ENCODE assay signal across 1 cellular context in the genomic region with DNA sequence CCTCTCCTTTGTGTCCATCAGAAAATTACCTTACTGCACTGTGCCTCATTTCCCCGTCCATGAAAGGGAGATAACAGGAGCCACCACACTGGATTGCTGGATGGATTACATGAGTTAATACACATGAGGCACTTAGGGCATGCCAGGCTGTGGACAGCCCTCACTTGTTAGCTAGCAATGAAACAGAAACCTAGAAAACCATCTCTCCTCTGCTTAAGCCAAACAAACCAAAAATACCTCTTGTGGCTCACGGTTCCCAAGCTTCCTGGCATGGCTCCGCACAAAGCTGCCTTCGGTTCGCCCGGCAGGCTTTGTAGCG.
TF ChIP-seq lines count a peak whose summit lies in the region.

No MANE protein-coding gene starts in this region.

TF ChIP-seq in GM23338, 12 proteins besides CTCF, POLR2A, EP300 and RAD21:
- TF ChIP-seq, protein P1, sequence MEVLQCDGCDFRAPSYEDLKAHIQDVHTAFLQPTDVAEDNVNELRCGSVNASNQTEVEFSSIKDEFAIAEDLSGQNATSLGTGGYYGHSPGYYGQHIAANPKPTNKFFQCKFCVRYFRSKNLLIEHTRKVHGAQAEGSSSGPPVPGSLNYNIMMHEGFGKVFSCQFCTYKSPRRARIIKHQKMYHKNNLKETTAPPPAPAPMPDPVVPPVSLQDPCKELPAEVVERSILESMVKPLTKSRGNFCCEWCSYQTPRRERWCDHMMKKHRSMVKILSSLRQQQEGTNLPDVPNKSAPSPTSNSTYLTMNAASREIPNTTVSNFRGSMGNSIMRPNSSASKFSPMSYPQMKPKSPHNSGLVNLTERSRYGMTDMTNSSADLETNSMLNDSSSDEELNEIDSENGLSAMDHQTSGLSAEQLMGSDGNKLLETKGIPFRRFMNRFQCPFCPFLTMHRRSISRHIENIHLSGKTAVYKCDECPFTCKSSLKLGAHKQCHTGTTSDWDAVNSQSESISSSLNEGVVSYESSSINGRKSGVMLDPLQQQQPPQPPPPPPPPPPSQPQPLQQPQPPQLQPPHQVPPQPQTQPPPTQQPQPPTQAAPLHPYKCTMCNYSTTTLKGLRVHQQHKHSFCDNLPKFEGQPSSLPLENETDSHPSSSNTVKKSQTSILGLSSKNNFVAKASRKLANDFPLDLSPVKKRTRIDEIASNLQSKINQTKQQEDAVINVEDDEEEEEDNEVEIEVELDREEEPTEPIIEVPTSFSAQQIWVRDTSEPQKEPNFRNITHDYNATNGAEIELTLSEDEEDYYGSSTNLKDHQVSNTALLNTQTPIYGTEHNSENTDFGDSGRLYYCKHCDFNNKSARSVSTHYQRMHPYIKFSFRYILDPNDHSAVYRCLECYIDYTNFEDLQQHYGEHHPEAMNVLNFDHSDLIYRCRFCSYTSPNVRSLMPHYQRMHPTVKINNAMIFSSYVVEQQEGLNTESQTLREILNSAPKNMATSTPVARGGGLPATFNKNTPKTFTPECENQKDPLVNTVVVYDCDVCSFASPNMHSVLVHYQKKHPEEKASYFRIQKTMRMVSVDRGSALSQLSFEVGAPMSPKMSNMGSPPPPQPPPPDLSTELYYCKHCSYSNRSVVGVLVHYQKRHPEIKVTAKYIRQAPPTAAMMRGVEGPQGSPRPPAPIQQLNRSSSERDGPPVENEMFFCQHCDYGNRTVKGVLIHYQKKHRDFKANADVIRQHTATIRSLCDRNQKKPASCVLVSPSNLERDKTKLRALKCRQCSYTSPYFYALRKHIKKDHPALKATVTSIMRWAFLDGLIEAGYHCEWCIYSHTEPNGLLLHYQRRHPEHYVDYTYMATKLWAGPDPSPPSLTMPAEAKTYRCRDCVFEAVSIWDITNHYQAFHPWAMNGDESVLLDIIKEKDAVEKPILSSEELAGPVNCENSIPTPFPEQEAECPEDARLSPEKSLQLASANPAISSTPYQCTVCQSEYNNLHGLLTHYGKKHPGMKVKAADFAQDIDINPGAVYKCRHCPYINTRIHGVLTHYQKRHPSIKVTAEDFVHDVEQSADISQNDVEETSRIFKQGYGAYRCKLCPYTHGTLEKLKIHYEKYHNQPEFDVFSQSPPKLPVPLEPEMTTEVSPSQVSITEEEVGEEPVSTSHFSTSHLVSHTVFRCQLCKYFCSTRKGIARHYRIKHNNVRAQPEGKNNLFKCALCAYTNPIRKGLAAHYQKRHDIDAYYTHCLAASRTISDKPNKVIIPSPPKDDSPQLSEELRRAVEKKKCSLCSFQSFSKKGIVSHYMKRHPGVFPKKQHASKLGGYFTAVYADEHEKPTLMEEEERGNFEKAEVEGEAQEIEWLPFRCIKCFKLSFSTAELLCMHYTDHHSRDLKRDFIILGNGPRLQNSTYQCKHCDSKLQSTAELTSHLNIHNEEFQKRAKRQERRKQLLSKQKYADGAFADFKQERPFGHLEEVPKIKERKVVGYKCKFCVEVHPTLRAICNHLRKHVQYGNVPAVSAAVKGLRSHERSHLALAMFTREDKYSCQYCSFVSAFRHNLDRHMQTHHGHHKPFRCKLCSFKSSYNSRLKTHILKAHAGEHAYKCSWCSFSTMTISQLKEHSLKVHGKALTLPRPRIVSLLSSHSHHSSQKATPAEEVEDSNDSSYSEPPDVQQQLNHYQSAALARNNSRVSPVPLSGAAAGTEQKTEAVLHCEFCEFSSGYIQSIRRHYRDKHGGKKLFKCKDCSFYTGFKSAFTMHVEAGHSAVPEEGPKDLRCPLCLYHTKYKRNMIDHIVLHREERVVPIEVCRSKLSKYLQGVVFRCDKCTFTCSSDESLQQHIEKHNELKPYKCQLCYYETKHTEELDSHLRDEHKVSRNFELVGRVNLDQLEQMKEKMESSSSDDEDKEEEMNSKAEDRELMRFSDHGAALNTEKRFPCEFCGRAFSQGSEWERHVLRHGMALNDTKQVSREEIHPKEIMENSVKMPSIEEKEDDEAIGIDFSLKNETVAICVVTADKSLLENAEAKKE (CRISPR knock-in tag; IDR thresholded peaks at IDR 0.05), result no peak
- TF ChIP-seq EZH2phosphoT487 (IDR thresholded peaks at IDR 0.05; ENCODE audit: unreplicated experiment), result no peak
- no peak for TF ChIP-seq JUNB (IDR thresholded peaks at IDR 0.05; ENCODE audit: unreplicated experiment)
- no peak for TF ChIP-seq REST (IDR thresholded peaks at IDR 0.05; ENCODE audit: unreplicated experiment)
- TF ChIP-seq, protein P2, sequence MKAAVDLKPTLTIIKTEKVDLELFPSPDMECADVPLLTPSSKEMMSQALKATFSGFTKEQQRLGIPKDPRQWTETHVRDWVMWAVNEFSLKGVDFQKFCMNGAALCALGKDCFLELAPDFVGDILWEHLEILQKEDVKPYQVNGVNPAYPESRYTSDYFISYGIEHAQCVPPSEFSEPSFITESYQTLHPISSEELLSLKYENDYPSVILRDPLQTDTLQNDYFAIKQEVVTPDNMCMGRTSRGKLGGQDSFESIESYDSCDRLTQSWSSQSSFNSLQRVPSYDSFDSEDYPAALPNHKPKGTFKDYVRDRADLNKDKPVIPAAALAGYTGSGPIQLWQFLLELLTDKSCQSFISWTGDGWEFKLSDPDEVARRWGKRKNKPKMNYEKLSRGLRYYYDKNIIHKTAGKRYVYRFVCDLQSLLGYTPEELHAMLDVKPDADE (IDR thresholded peaks at IDR 0.05), result no peak
- TF ChIP-seq EZH2 (IDR thresholded peaks at IDR 0.05; ENCODE audit: low read depth, unreplicated experiment), result no peak
- TF ChIP-seq STAT1 (IDR thresholded peaks at IDR 0.05; ENCODE audit: unreplicated experiment), result no peak
- no peak for TF ChIP-seq ZNF114 (CRISPR knock-in tag; IDR thresholded peaks at IDR 0.05)
- no peak for TF ChIP-seq POLR2AphosphoS5 (IDR thresholded peaks at IDR 0.05; ENCODE audit: low read depth)
- TF ChIP-seq CREB1 (CRISPR knock-in tag; IDR thresholded peaks at IDR 0.05; ENCODE audit: low read depth), result no peak
- no peak for TF ChIP-seq ZNF331 (CRISPR knock-in tag; IDR thresholded peaks at IDR 0.05; ENCODE audit: low read depth)
- TF ChIP-seq NANOG (IDR thresholded peaks at IDR 0.05; ENCODE audit: borderline replicate concordance), result no peak
